21 cellular contexts compared by ENCODE assay signal in the genomic region with DNA sequence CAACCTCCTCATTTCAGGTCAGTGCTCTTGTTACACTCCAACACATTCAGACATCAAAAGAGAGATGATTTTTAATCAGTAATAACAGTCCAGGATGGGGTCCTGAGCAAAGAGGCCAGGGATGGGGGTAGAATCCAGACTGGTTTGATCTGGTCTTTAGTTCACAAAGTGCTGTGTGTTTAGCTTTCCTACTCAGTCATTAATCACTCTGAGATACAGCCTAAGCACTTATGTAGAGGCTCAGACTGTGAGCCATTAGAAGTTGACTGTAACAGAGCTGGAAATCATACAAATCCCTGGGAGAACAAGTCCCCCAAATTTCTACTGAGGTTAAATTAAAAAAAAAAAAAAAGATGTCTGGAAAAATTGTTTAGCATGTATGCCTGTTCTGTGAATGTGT.
A peak's percentile ranks its signal among the peaks of the same experiment; 100 is the strongest.
DNase-seq lines count a peak whose midpoint lies in the region; FAIRE-seq and TF ChIP-seq lines count a peak whose summit lies in the region.
"Had no signal": no experiment of that assay in that cellular context is flagged by ENCODE, and none has a peak within 500 bp of the region (broad histone marks: within the 10 kb centered on the region; RNA-seq: fewer than 3 reads in every experiment).

No MANE protein-coding gene starts in this region.

- no peaks in the 10 kb centered on the region for H3K36me3 ChIP-seq in small intestine (ENCODE audit: control insufficient read depth in 2 of 2, insufficient read depth in 2 of 2, low read length in 2 of 2)
- H3K36me3 ChIP-seq: BE2C had no signal

- peak overlapping the region; percentile 86 for H3K27ac Mint-ChIP-seq in progenitor cell of endocrine pancreas
- no peak overlapping the region for H3K27ac Mint-ChIP-seq in activated CD4-positive, alpha-beta T cell treated with anti-CD3 and anti-CD28 coated beads, Interleukin-2, amount 10 ng/mL, durations not matched to agents 7 days and 5 days

- DNase-seq in NCI-H748 (lab: John Stamatoyannopoulos, UW; ENCODE audit: unreplicated experiment) (peak; percentile 10), NCI-H748 treated with DMSO at 0.1 percent for 48 hours (lab: John Stamatoyannopoulos, UW) (no peak), NCI-H69 (lab: John Stamatoyannopoulos, UW) (peak; percentile 87), left kidney (ENCODE audit: low read depth, low spot score) (peak; percentile 70), progenitor cell of endocrine pancreas (ENCODE audit: low spot score, unreplicated experiment) (no peak), small intestine (no peak)
- no peak for DNase-seq in activated CD4-positive, alpha-beta T cell treated with anti-CD3 and anti-CD28 coated beads, Interleukin-2, amount 10 ng/mL, durations not matched to agents 7 days and 5 days
- DNase-seq in stimulated activated CD4-positive, alpha-beta T cell treated with anti-CD3 and anti-CD28 coated beads, Interleukin-4, amount 100 ng/mL, for 24 hours = no peak
- DNase-seq: BE2C; DMS79; Karpas-422; MV-4-11; NCI-H1105 treated with DMSO at 0.1 percent for 48 hours; NCI-H1694 treated with DMSO at 0.1 percent for 48 hours; NCI-H2081 treated with DMSO at 0.1 percent for 48 hours; NK-92 treated with Interleukin-12 subunit alpha and Interleukin-12 subunit beta, amount 100 ng/mL, for 24 hours; SIG-M5 had no signal

- H3K27me3 ChIP-seq in small intestine (ENCODE audit: control insufficient read depth in 2 of 2, insufficient read depth in 2 of 2, low read length in 2 of 2) = no peaks in the 10 kb centered on the region
- H3K27me3 ChIP-seq: BE2C had no signal

- H3K9me3 ChIP-seq in small intestine (ENCODE audit: control insufficient read depth, low read depth) = no peaks in the 10 kb centered on the region
- H3K9me3 ChIP-seq: A549, BE2C had no signal

- no peak overlapping the region for H3K27ac ChIP-seq in small intestine (ENCODE audit: low read depth in 1 of 2, low read length in 1 of 2)
- H3K27ac ChIP-seq: A549, RWPE1 had no signal

- H3K9me3 Mint-ChIP-seq in progenitor cell of endocrine pancreas (ENCODE audit: low read depth) = no peaks in the 10 kb centered on the region
- no peaks in the 10 kb centered on the region for H3K9me3 Mint-ChIP-seq in activated CD4-positive, alpha-beta T cell treated with anti-CD3 and anti-CD28 coated beads, Interleukin-2, amount 10 ng/mL, durations not matched to agents 7 days and 5 days

- POLR2A ChIA-PET in activated CD4-positive, alpha-beta T cell treated with anti-CD3 and anti-CD28 coated beads, Interleukin-2, amount 10 ng/mL, durations not matched to agents 7 days and 5 days (lab: Charles Lee) = no interaction called here

- H3K4me3 Mint-ChIP-seq in progenitor cell of endocrine pancreas (ENCODE audit: low read depth) = no peak overlapping the region
- no peak overlapping the region for H3K4me3 Mint-ChIP-seq in activated CD4-positive, alpha-beta T cell treated with anti-CD3 and anti-CD28 coated beads, Interleukin-2, amount 10 ng/mL, durations not matched to agents 7 days and 5 days

- peaks cover 56% of the 10 kb centered on the region for H3K4me1 Mint-ChIP-seq in progenitor cell of endocrine pancreas (ENCODE audit: low read depth)
- H3K4me1 Mint-ChIP-seq in activated CD4-positive, alpha-beta T cell treated with anti-CD3 and anti-CD28 coated beads, Interleukin-2, amount 10 ng/mL, durations not matched to agents 7 days and 5 days = peaks cover 10% of the 10 kb centered on the region

- CTCF ChIA-PET in activated CD4-positive, alpha-beta T cell treated with anti-CD3 and anti-CD28 coated beads, Interleukin-2, amount 10 ng/mL, durations not matched to agents 7 days and 5 days (lab: Charles Lee) = interaction anchor here (0.7 to 0.8 kb wide), 2 partner anchors 14 to 28 kb away, joined by 3 to 4 read pairs; no protein-coding TSS in a partner anchor

- FAIRE-seq in small intestine (lab: Jason Lieb, UNC) = no peak
- FAIRE-seq: A549, D721Med, H54 had no signal

- no peaks in the 10 kb centered on the region for H3K27me3 Mint-ChIP-seq in progenitor cell of endocrine pancreas
- no peaks in the 10 kb centered on the region for H3K27me3 Mint-ChIP-seq in activated CD4-positive, alpha-beta T cell treated with anti-CD3 and anti-CD28 coated beads, Interleukin-2, amount 10 ng/mL, durations not matched to agents 7 days and 5 days

- H3K36me3 Mint-ChIP-seq in progenitor cell of endocrine pancreas (ENCODE audit: insufficient read depth) = no peaks in the 10 kb centered on the region
- H3K36me3 Mint-ChIP-seq in activated CD4-positive, alpha-beta T cell treated with anti-CD3 and anti-CD28 coated beads, Interleukin-2, amount 10 ng/mL, durations not matched to agents 7 days and 5 days (ENCODE audit: low read depth) = no peaks in the 10 kb centered on the region

- no peaks in the 10 kb centered on the region for H3K4me1 ChIP-seq in small intestine (ENCODE audit: control insufficient read depth in 2 of 2, insufficient read depth in 1 of 2, low read depth in 1 of 2, low read length in 1 of 2)

- no peak for TF ChIP-seq CTCF in progenitor cell of endocrine pancreas (IDR thresholded peaks at IDR 0.05; ENCODE audit: unreplicated experiment)

- no peak overlapping the region for H3K4me3 ChIP-seq in small intestine (ENCODE audit: low read depth in 1 of 2, low read length in 2 of 2)
- H3K4me3 ChIP-seq: A549 had no signal

Comparison
In these comparisons a context has a peak if more than half of its experiments do, and no peak if none do; other contexts are left out.
1. DNase-seq: peak in NCI-H748 (single experiment), NCI-H69 (single experiment) and left kidney (single experiment); none in NCI-H748 treated with DMSO at 0.1 percent for 48 hours (single experiment), progenitor cell of endocrine pancreas (single experiment), activated CD4-positive, alpha-beta T cell treated with anti-CD3 and anti-CD28 coated beads, Interleukin-2, amount 10 ng/mL, durations not matched to agents 7 days and 5 days (single experiment), small intestine (single experiment) and stimulated activated CD4-positive, alpha-beta T cell treated with anti-CD3 and anti-CD28 coated beads, Interleukin-4, amount 100 ng/mL, for 24 hours (single experiment).